Comparison of ENCODE assay signal across 11 cellular contexts in the genomic region with DNA sequence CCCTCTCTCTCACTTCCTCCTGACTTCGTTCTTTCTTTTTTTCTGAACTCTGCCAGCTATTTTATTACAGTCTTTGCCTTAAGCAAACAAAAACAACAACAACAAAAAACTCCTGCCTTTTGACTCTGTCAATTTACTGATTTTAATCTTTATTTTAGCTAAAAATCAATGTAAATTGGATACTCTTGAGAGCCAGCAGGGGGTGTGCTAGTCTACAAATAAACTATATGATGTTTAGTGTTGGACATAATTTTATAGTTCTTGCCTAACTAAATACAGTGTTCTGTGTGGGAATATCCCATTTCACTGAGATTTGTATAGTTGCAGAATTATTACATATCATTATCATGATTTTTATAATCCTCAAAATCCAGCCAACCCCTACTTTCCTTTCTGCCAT.
A peak's percentile ranks its signal among the peaks of the same experiment; 100 is the strongest.
DNase-seq lines count a peak whose midpoint lies in the region; ATAC-seq and TF ChIP-seq lines count a peak whose summit lies in the region.
"Had no signal": no experiment of that assay in that cellular context is flagged by ENCODE, and none has a peak within 500 bp of the region (broad histone marks: within the 10 kb centered on the region; RNA-seq: fewer than 3 reads in every experiment).

No MANE protein-coding gene starts in this region.

- H3K4me3 ChIP-seq in Jurkat, Clone E6-1 (ENCODE audit: low read length): no peak overlapping the region
- H3K4me3 ChIP-seq in kidney epithelial cell (ENCODE audit: low read depth, low read length): no peak overlapping the region

- TF ChIP-seq CTCF in kidney epithelial cell (IDR thresholded peaks at IDR 0.05; ENCODE audit: insufficient read depth, low read length, poor library complexity, severe bottlenecking): peak; percentile 43

- H3K27me3 ChIP-seq in kidney epithelial cell (ENCODE audit: control insufficient read depth, insufficient read depth, low read length): no peaks in the 10 kb centered on the region

- DNase-seq in COLO829 (ENCODE audit: low spot score) (peak; percentile 1), amniotic epithelial cell (ENCODE audit: low read depth) (peak; percentile 2), kidney epithelial cell (ENCODE audit: low read depth) (no peak), NCI-H774 (lab: John Stamatoyannopoulos, UW) (no peak)
- DNase-seq in Jurkat, Clone E6-1 (ENCODE audit: low read depth, low spot score): peak; percentile 9
- DNase-seq: activated T-cell treated with anti-CD3 and anti-CD28 coated beads, Interleukin-2, amount 50 U/mL, for 48 hours; CD8-positive, alpha-beta T cell; NCI-H510A had no signal

- H3K36me3 ChIP-seq in kidney epithelial cell (ENCODE audit: control insufficient read depth, insufficient read depth, low read length): no peaks in the 10 kb centered on the region

- no peak for ATAC-seq in GM21529 (IDR thresholded peaks at IDR 0.05; ENCODE audit: unreplicated experiment)
- no peak for ATAC-seq in GM21786 (IDR thresholded peaks at IDR 0.05; ENCODE audit: unreplicated experiment)
- ATAC-seq in HG03159 (IDR thresholded peaks at IDR 0.05; ENCODE audit: unreplicated experiment): no peak
- ATAC-seq: CD8-positive, alpha-beta T cell had no signal

Comparison
In these comparisons a context has a peak if more than half of its experiments do, and no peak if none do; other contexts are left out.
1. DNase-seq: peak in COLO829 (single experiment), Jurkat, Clone E6-1 (single experiment) and amniotic epithelial cell (single experiment); none in kidney epithelial cell (single experiment) and NCI-H774 (single experiment).